11 cellular contexts compared by ENCODE assay signal in genomic region chr7:13980474-13980873, GRCh38. TPM values are rescaled to one million over a fixed set of nuclear protein-coding genes. Genes with fewer than 3 reads are reported as not detected.
DNase-seq lines count a peak whose midpoint lies in the region; ATAC-seq and TF ChIP-seq lines count a peak whose summit lies in the region.
"Had no signal": no experiment of that assay in that cellular context is flagged by ENCODE, and none has a peak within 500 bp of the region (broad histone marks: within the 10 kb centered on the region; RNA-seq: fewer than 3 reads in every experiment).

No MANE protein-coding gene starts in this region.

- DNase-seq in adrenal gland (no peak), SK-N-DZ (ENCODE audit: low spot score) (no peak), NCI-H2029 treated with DMSO at 0.1 percent for 48 hours (lab: John Stamatoyannopoulos, UW) (no peak), superior temporal gyrus (ENCODE audit: extremely low spot score) (no peak)
- no peak for DNase-seq in activated T-cell treated with anti-CD3 and anti-CD28 coated beads, Interleukin-2, amount 50 U/mL, for 1 hour
- DNase-seq: midbrain; stimulated activated naive CD8-positive, alpha-beta T cell treated with anti-CD3 and anti-CD28 coated beads, Interleukin-15, Interleukin-2, amounts not matched to agents 100 U/mL and 50 U/mL, for 24 hours had no signal

- intact Hi-C loops in adrenal gland (cut with DNase I): no loop called here

- H3K4me1 ChIP-seq in HEK293 (ENCODE audit: control insufficient read depth, insufficient read depth, low read length) (peaks cover 15% of the 10 kb centered on the region), adrenal gland (replicated peaks in 1 of 2) (peaks cover 0 to 52% of the 10 kb centered on the region in 2 donors), gastroesophageal sphincter (peaks cover 0 to 29% (median 0%) of the 10 kb centered on the region in 3 donors), skeletal muscle satellite cell (ENCODE audit: control insufficient read depth, insufficient read depth, low read length) (peaks cover 34% of the 10 kb centered on the region)

- TF ChIP-seq EP300 in gastroesophageal sphincter (IDR thresholded peaks at IDR 0.05): no peak

- POLR2A ChIA-PET in HEK293 (lab: Yijun Ruan, JAX): interaction anchor here (3.1 kb wide), 1 partner anchor 9 kb away, joined by 14 read pairs; the partner anchor contains the start of gene ETV1

- peak overlapping the region; percentile 56 for H3K9ac ChIP-seq in skeletal muscle satellite cell (ENCODE audit: low read depth, low read length)

- H3K4me3 ChIP-seq in HEK293 (ENCODE audit: low read depth, low read length) (no peak overlapping the region), adrenal gland (no peak overlapping the region), gastroesophageal sphincter (no peak overlapping the region), skeletal muscle satellite cell (ENCODE audit: low read length) (peak overlapping the region; percentile 16)

- TF ChIP-seq CTCF in HEK293 (tag by site-specific recombination; IDR thresholded peaks at IDR 0.05): no peak
- no peak for TF ChIP-seq CTCF in adrenal gland (IDR thresholded peaks at IDR 0.05)
- TF ChIP-seq CTCF in gastroesophageal sphincter (IDR thresholded peaks at IDR 0.05): no peak

- CTCF ChIA-PET in HEK293 (lab: Yijun Ruan, JAX): interaction anchor here (0.6 to 1.0 kb wide), 3 partner anchors 9 to 711 kb away, joined by 3 to 5 read pairs (median 3); partner anchors contain the start of gene ETV1

- no peak for TF ChIP-seq POLR2A in adrenal gland (IDR thresholded peaks at IDR 0.05)
- TF ChIP-seq POLR2A in gastroesophageal sphincter (IDR thresholded peaks at IDR 0.05): no peak

- H3K9me3 ChIP-seq in HEK293 (ENCODE audit: control insufficient read depth, insufficient read depth, low read depth, low read length) (no peaks in the 10 kb centered on the region), adrenal gland (replicated peaks in 1 of 3) (no peaks in the 10 kb centered on the region), gastroesophageal sphincter (no peaks in the 10 kb centered on the region), skeletal muscle satellite cell (replicated peaks; ENCODE audit: low read length) (no peaks in the 10 kb centered on the region)

- H3K4me2 ChIP-seq in skeletal muscle satellite cell (ENCODE audit: low read length): peak overlapping the region; percentile 53

- no peaks in the 10 kb centered on the region for H3K27me3 ChIP-seq in adrenal gland
- H3K27me3 ChIP-seq in gastroesophageal sphincter: no peaks in the 10 kb centered on the region
- no peaks in the 10 kb centered on the region for H3K27me3 ChIP-seq in skeletal muscle satellite cell (ENCODE audit: control insufficient read depth, insufficient read depth, low read length)

- H3K36me3 ChIP-seq in HEK293 (ENCODE audit: control insufficient read depth in 2 of 2, insufficient read depth in 1 of 2, low read length in 2 of 2): peaks cover 0 to 2% of the 10 kb centered on the region in 2 experiments; a peak in 1 of 3 replicates
- H3K36me3 ChIP-seq in adrenal gland (replicated peaks in 1 of 2): no peaks in the 10 kb centered on the region
- no peaks in the 10 kb centered on the region for H3K36me3 ChIP-seq in gastroesophageal sphincter
- no peaks in the 10 kb centered on the region for H3K36me3 ChIP-seq in skeletal muscle satellite cell (ENCODE audit: insufficient read depth, low read length)

- 62 to 78% (median 65%) methylated on average over 5 of the region's 5 CpGs for WGBS in adrenal gland, 4 donors
- WGBS in gastroesophageal sphincter (ENCODE audit: low coverage in 1 of 2), 2 donors: 31 to 46% methylated on average over 5 of the region's 5 CpGs

- no peak for ATAC-seq in gastroesophageal sphincter
- ATAC-seq: stimulated activated naive CD8-positive, alpha-beta T cell treated with anti-CD3 and anti-CD28 coated beads, Interleukin-15, Interleukin-2, amounts not matched to agents 100 U/mL and 50 U/mL, for 24 hours had no signal

- H3K27ac ChIP-seq in HEK293 (ENCODE audit: extremely low read depth, low read depth, low read length) (no peak overlapping the region), adrenal gland (peak overlapping the region in 3 of 5 donors; percentile 16 to 50 (median 18)), gastroesophageal sphincter (peak overlapping the region in 3 of 4 donors; percentile 6 to 28 (median 27))

TF ChIP-seq in HEK293, 187 proteins besides CTCF, POLR2A, EP300 and RAD21 (continues in another document):
- TF ChIP-seq ZNF513 (tag by site-specific recombination; IDR thresholded peaks at IDR 0.05) (peak; percentile 63), SP7 (tag by site-specific recombination; IDR thresholded peaks at IDR 0.05) (peak; percentile 41; the same call in 1 of the 2 replicates), ZNF658 (tag by site-specific recombination; IDR thresholded peaks at IDR 0.05) (no peak), GLIS2 (tag by site-specific recombination; IDR thresholded peaks at IDR 0.05) (no peak), MZF1 (tag by site-specific recombination; IDR thresholded peaks at IDR 0.05; ENCODE audit: borderline replicate concordance) (peak; percentile 76; the same call in 1 of the 2 replicates), ZNF843 (tag by site-specific recombination; IDR thresholded peaks at IDR 0.05) (peak; percentile 40; the same call in 1 of the 2 replicates), ZXDB (tag by site-specific recombination; IDR thresholded peaks at IDR 0.05) (0 out of 2 replicates have a peak, but pooled peaks have one; percentile 9), ZNF398 (tag by site-specific recombination; IDR thresholded peaks at IDR 0.05) (no peak), FEZF1 (tag by site-specific recombination; IDR thresholded peaks at IDR 0.05) (peak; percentile 83), ZFP41 (tag by site-specific recombination; IDR thresholded peaks at IDR 0.05; ENCODE audit: borderline replicate concordance) (no peak), ZBTB6 (tag by site-specific recombination; IDR thresholded peaks at IDR 0.05) (peak; percentile 67), ZFP37 (tag by site-specific recombination; IDR thresholded peaks at IDR 0.05) (no peak)

RNA-seq across cellular contexts. Expression of gene ETV1, which starts 9.0 kb away (rescaled TPM):
- total RNA-seq in adrenal gland (10 to 100 TPM; 16.9 to 80.0 (median 29.5) TPM), gastroesophageal sphincter (10 to 100 TPM in 2 of 4 donors, 1 to 10 TPM in 2; 4.2 to 11.5 (median 7.3) TPM)
- 10 to 100 TPM; 12.1 to 34.4 (median 33.5) TPM for polyA plus RNA-seq in adrenal gland
- total RNA-seq in skeletal muscle satellite cell (2012; rRNA removed): 13.2 and 14.9 TPM in 2 replicates
- polyA plus RNA-seq in SK-N-DZ (2014; cell fraction: cytosol; rRNA removed): 3.3 and 4.0 TPM in 2 replicates
- 0.54 and 1.8 TPM in 2 replicates for polyA plus RNA-seq in SK-N-DZ (2014; cell fraction: nucleus; rRNA removed)
- total RNA-seq: T-helper 1 cell treated with Interleukin-12 subunit alpha and Interleukin-12 subunit beta and Interleukin-4 antibody, amounts not matched to agents 30 ng/mL and 1 ng/mL, for 36 hours had no signal
